In the genomic region with DNA sequence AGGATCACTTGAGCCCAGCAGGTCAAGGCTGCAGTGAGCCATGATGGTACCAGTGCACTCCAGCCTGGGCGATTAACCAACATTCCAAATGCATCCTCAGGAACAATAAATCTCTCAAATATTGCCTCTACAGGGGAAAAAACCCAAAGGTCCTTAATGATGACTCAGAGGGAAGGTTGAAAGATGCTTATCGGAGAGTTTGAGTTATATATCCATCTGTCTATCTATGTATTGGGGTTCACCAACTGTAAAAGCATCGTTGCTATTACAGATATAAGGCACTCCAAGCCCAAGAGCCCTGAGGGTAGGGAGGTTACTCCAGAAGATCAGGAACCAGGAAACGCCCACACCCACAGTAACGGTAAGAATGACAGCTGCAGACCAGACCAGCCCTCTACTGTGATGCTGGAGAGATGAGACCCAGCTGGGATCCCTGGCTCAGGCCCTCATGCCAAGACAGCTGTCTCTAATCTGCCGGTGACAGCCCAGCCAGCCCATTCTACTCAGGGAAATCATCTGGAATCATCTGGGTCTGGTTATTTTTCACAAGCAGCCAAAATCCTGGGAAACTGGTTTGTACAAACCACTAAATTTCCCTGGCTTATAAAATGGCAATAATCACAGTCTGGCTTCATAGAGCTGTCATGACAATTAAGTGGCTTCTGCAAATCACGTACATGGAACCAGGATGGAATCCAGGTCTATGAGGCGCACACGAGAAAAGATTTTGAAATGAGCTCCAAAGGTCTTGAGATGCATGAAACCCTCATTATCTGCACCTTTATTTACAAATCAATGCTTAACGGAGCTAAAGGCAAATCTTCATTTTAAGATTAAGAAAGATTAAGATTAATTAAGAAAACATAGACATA, we compare ENCODE assay signal across 10 cellular contexts. TPM values are rescaled to one million over a fixed set of nuclear protein-coding genes. Genes with fewer than 3 reads are reported as not detected.
DNase-seq lines count a peak whose midpoint lies in the region; ATAC-seq and TF ChIP-seq lines count a peak whose summit lies in the region.
"Had no signal": no experiment of that assay in that cellular context is flagged by ENCODE, and none has a peak within 500 bp of the region (broad histone marks: within the 10 kb centered on the region; RNA-seq: fewer than 3 reads in every experiment).

No MANE protein-coding gene starts in this region.

- H3K4me3 Mint-ChIP-seq in activated naive CD8-positive, alpha-beta T cell treated with anti-CD3 and anti-CD28 coated beads, Interleukin-2, amount 50 U/mL, for 24 hours, result no peak overlapping the region
- no peak overlapping the region for H3K4me3 Mint-ChIP-seq in type B pancreatic cell

- H3K4me3 ChIP-seq in BLaER1 (peak overlapping the region; percentile 40), left lung (no peak overlapping the region)
- H3K4me3 ChIP-seq in Jurkat, Clone E6-1 (ENCODE audit: low read length), result peak overlapping the region; percentile 22

- peak; percentile 73 for DNase-seq in Jurkat, Clone E6-1 (ENCODE audit: low read depth, low spot score)
- no peak for DNase-seq in activated naive CD8-positive, alpha-beta T cell treated with anti-CD3 and anti-CD28 coated beads, Interleukin-2, amount 50 U/mL, for 24 hours
- DNase-seq in left lung, result no peak
- no peak for DNase-seq in NCI-H1092 treated with DMSO at 0.1 percent for 48 hours (lab: John Stamatoyannopoulos, UW)
- DNase-seq in NOMO-1 treated with dmso at 0.1 percent for 144 hours (lab: John Stamatoyannopoulos, UW; ENCODE audit: unreplicated experiment), result no peak
- DNase-seq in type B pancreatic cell (ENCODE audit: extremely low spot score, unreplicated experiment), result no peak
- DNase-seq: NCI-H2029 treated with DMSO at 0.1 percent for 48 hours had no signal

- H3K4me1 ChIP-seq in BLaER1 (peaks cover 39% of the 10 kb centered on the region), left lung (peaks cover 0 to 10% of the 10 kb centered on the region in 2 donors)

- H3K9ac ChIP-seq in BLaER1, result peak overlapping the region; percentile 56; the same call in 1 of the 2 replicates

- peak overlapping the region; percentile 93 for H3K4me2 ChIP-seq in BLaER1

- H3K36me3 ChIP-seq in BLaER1 (no peaks in the 10 kb centered on the region), left lung (no peaks in the 10 kb centered on the region)

- ATAC-seq in activated naive CD8-positive, alpha-beta T cell treated with anti-CD3 and anti-CD28 coated beads, Interleukin-2, amount 50 U/mL, for 24 hours, result peak; percentile 33
- peak; percentile 74 for ATAC-seq in left lung
- no peak for ATAC-seq in GM21367 (IDR thresholded peaks at IDR 0.05; ENCODE audit: unreplicated experiment)

- H3K27me3 ChIP-seq in BLaER1 (no peaks in the 10 kb centered on the region), left lung (no peaks in the 10 kb centered on the region)

- peaks cover 37% of the 10 kb centered on the region for H3K4me1 Mint-ChIP-seq in activated naive CD8-positive, alpha-beta T cell treated with anti-CD3 and anti-CD28 coated beads, Interleukin-2, amount 50 U/mL, for 24 hours
- H3K4me1 Mint-ChIP-seq in type B pancreatic cell (ENCODE audit: unreplicated experiment), result no peaks in the 10 kb centered on the region

- H3K27ac ChIP-seq in BLaER1 (peak overlapping the region; percentile 86), left lung (peak overlapping the region; percentile 3 to 55)

- intact Hi-C loops in left lung (cut with DNase I), result no loop called here

- peaks cover 27% of the 10 kb centered on the region for H3K9me3 ChIP-seq in BLaER1
- no peaks in the 10 kb centered on the region for H3K9me3 ChIP-seq in left lung

- peak overlapping the region; percentile 42 for H3K27ac Mint-ChIP-seq in activated naive CD8-positive, alpha-beta T cell treated with anti-CD3 and anti-CD28 coated beads, Interleukin-2, amount 50 U/mL, for 24 hours
- no peak overlapping the region for H3K27ac Mint-ChIP-seq in type B pancreatic cell

- no peaks in the 10 kb centered on the region for H3K9me3 Mint-ChIP-seq in activated naive CD8-positive, alpha-beta T cell treated with anti-CD3 and anti-CD28 coated beads, Interleukin-2, amount 50 U/mL, for 24 hours
- H3K9me3 Mint-ChIP-seq in type B pancreatic cell, result no peaks in the 10 kb centered on the region

- no peak for TF ChIP-seq CTCF in left lung (IDR thresholded peaks at IDR 0.05)
- TF ChIP-seq CTCF in type B pancreatic cell (conservative IDR thresholded peaks at IDR 0.05), result no peak

- no peaks in the 10 kb centered on the region for H4K20me1 ChIP-seq in BLaER1

- H3K36me3 Mint-ChIP-seq in activated naive CD8-positive, alpha-beta T cell treated with anti-CD3 and anti-CD28 coated beads, Interleukin-2, amount 50 U/mL, for 24 hours (ENCODE audit: low read depth), result no peaks in the 10 kb centered on the region
- no peaks in the 10 kb centered on the region for H3K36me3 Mint-ChIP-seq in type B pancreatic cell

- H3K27me3 Mint-ChIP-seq in activated naive CD8-positive, alpha-beta T cell treated with anti-CD3 and anti-CD28 coated beads, Interleukin-2, amount 50 U/mL, for 24 hours, result no peaks in the 10 kb centered on the region
- H3K27me3 Mint-ChIP-seq in type B pancreatic cell, result peaks cover 10% of the 10 kb centered on the region

RNA-seq across cellular contexts. Expression of gene TEX101, which starts 23.8 kb away (rescaled TPM):
- not detected for polyA plus RNA-seq in Jurkat, Clone E6-1 (2012; ENCODE audit: insufficient read depth, insufficient read length)
- not detected for total RNA-seq in left lung
- not detected in 2 replicates for total RNA-seq in type B pancreatic cell (ENCODE audit: low replicate concordance)
- polyA plus RNA-seq: neural cell had no signal

RNA-seq across cellular contexts. Expression of gene LYPD3, which starts 26.9 kb away (rescaled TPM):
- 2.4 TPM for polyA plus RNA-seq in Jurkat, Clone E6-1 (2012; ENCODE audit: insufficient read depth, insufficient read length)
- total RNA-seq in left lung (1 to 10 TPM in 1 of 2 donors, under 1 TPM in 1; 0.73 to 1.1 TPM), type B pancreatic cell (ENCODE audit: low replicate concordance) (13.3 and 66.4 TPM in 2 replicates)
- polyA plus RNA-seq: neural cell had no signal

Comparison
In these comparisons a context has a peak if more than half of its experiments do, and no peak if none do; other contexts are left out.
1. H3K4me3 ChIP-seq: peak in BLaER1 (single experiment) and Jurkat, Clone E6-1 (single experiment); none in left lung (0 of 2).